16 cellular contexts compared by ENCODE assay signal in the genomic region with DNA sequence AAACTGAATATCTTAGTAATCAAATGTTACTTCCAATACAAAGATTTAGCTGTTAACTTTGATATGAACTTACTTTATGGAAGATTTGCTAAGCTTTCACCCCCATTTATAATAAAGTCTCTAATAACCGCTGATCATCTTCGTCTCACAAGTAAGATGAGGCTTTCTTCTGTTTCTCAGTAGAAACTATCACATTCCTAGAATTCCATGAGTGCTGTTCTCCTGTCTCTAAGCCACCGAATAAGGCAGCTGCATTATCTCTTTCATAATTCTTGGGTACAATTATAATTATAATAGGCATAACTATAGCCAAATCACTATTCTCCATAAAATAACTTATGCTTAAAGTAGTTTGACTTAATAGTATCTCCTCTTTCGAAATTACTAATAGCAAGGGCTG. TPM values are rescaled to one million over a fixed set of nuclear protein-coding genes. Genes with fewer than 3 reads are reported as not detected.
A peak's percentile ranks its signal among the peaks of the same experiment; 100 is the strongest.
DNase-seq lines count a peak whose midpoint lies in the region; ATAC-seq and TF ChIP-seq lines count a peak whose summit lies in the region.
"Had no signal": no experiment of that assay in that cellular context is flagged by ENCODE, and none has a peak within 500 bp of the region (broad histone marks: within the 10 kb centered on the region; RNA-seq: fewer than 3 reads in every experiment).

No MANE protein-coding gene starts in this region.

- DNase-seq in COLO829 (ENCODE audit: low spot score), result peak; percentile 11
- peak in 1 of 2 experiments; percentile 19 for DNase-seq in SJCRH30
- DNase-seq in iPS-NIHi11 (ENCODE audit: low spot score), result peak; percentile 21
- no peak for DNase-seq in neural progenitor cell (ENCODE audit: low spot score)
- DNase-seq in activated CD4-positive, alpha-beta T cell treated with anti-CD3 and anti-CD28 coated beads, Interleukin-2, amount 10 ng/mL, durations not matched to agents 7 days and 5 days, result no peak
- no peak for DNase-seq in GM19240 (ENCODE audit: insufficient read length, low spot score)
- DNase-seq: BE2C; C1 segment of cervical spinal cord; Caco-2; CD4-positive, CD25-positive, alpha-beta regulatory T cell; CD8-positive, alpha-beta memory T cell had no signal

- CTCF ChIA-PET in activated CD4-positive, alpha-beta T cell treated with anti-CD3 and anti-CD28 coated beads, Interleukin-2, amount 10 ng/mL, durations not matched to agents 7 days and 5 days (lab: Charles Lee), result no interaction called here

- H3K36me3 ChIP-seq in SJCRH30 (no peaks in the 10 kb centered on the region), neural progenitor cell (no peaks in the 10 kb centered on the region)
- H3K36me3 ChIP-seq: BE2C, HAP-1 had no signal

- no peaks in the 10 kb centered on the region for H3K9me3 ChIP-seq in SJCRH30 (replicated peaks)
- no peaks in the 10 kb centered on the region for H3K9me3 ChIP-seq in neural progenitor cell (ENCODE audit: low read depth)
- H3K9me3 ChIP-seq: BE2C, Caco-2, HAP-1 had no signal

- H2AFZ ChIP-seq in neural progenitor cell (replicated peaks), result no peak overlapping the region

- no peaks in the 10 kb centered on the region for H3K79me2 ChIP-seq in neural progenitor cell (ENCODE audit: low read depth)

- H3K27ac ChIP-seq in SJCRH30, result peak overlapping the region; percentile 27; the same call in 1 of the 2 replicates
- H3K27ac ChIP-seq in neural progenitor cell, result no peak overlapping the region
- H3K27ac ChIP-seq: HL-60 had no signal

- ATAC-seq in HG03469 (IDR thresholded peaks at IDR 0.05; ENCODE audit: unreplicated experiment) (no peak), GM19324 (IDR thresholded peaks at IDR 0.05; ENCODE audit: low FRiP score, unreplicated experiment) (no peak)
- ATAC-seq: K562 had no signal

- H3F3A ChIP-seq in neural progenitor cell (ENCODE audit: low read depth), result no peaks in the 10 kb centered on the region

- no peak overlapping the region for H3K27ac Mint-ChIP-seq in neural progenitor cell
- no peak overlapping the region for H3K27ac Mint-ChIP-seq in activated CD4-positive, alpha-beta T cell treated with anti-CD3 and anti-CD28 coated beads, Interleukin-2, amount 10 ng/mL, durations not matched to agents 7 days and 5 days
- H3K27ac Mint-ChIP-seq: CD4-positive, CD25-positive, alpha-beta regulatory T cell; CD8-positive, alpha-beta memory T cell had no signal

- no peaks in the 10 kb centered on the region for H3K27me3 Mint-ChIP-seq in neural progenitor cell (ENCODE audit: insufficient read depth, low read depth)
- H3K27me3 Mint-ChIP-seq in activated CD4-positive, alpha-beta T cell treated with anti-CD3 and anti-CD28 coated beads, Interleukin-2, amount 10 ng/mL, durations not matched to agents 7 days and 5 days, result peaks cover 13% of the 10 kb centered on the region

- no peak overlapping the region for H3K4me3 Mint-ChIP-seq in neural progenitor cell
- H3K4me3 Mint-ChIP-seq in activated CD4-positive, alpha-beta T cell treated with anti-CD3 and anti-CD28 coated beads, Interleukin-2, amount 10 ng/mL, durations not matched to agents 7 days and 5 days, result no peak overlapping the region
- H3K4me3 Mint-ChIP-seq: CD4-positive, CD25-positive, alpha-beta regulatory T cell; CD8-positive, alpha-beta memory T cell had no signal

- POLR2A ChIA-PET in activated CD4-positive, alpha-beta T cell treated with anti-CD3 and anti-CD28 coated beads, Interleukin-2, amount 10 ng/mL, durations not matched to agents 7 days and 5 days (lab: Charles Lee), result no interaction called here

- H3K4me3 ChIP-seq in SJCRH30 (no peak overlapping the region), neural progenitor cell (no peak overlapping the region)
- H3K4me3 ChIP-seq: HAP-1, K562 had no signal

- H3K4me1 Mint-ChIP-seq in neural progenitor cell, result peaks cover 43% of the 10 kb centered on the region
- no peaks in the 10 kb centered on the region for H3K4me1 Mint-ChIP-seq in activated CD4-positive, alpha-beta T cell treated with anti-CD3 and anti-CD28 coated beads, Interleukin-2, amount 10 ng/mL, durations not matched to agents 7 days and 5 days
- H3K4me1 Mint-ChIP-seq: CD4-positive, CD25-positive, alpha-beta regulatory T cell; CD8-positive, alpha-beta memory T cell had no signal

- H4K20me1 ChIP-seq in neural progenitor cell (ENCODE audit: low read depth), result no peaks in the 10 kb centered on the region

- peak overlapping the region; percentile 16 for H3K4me2 ChIP-seq in neural progenitor cell

- H3K9ac ChIP-seq in neural progenitor cell, result no peak overlapping the region

- H3K4me1 ChIP-seq in SJCRH30 (peaks cover 21% of the 10 kb centered on the region), neural progenitor cell (peaks cover 26% of the 10 kb centered on the region)
- H3K4me1 ChIP-seq: BE2C, Caco-2 had no signal

- no peaks in the 10 kb centered on the region for H3K9me3 Mint-ChIP-seq in neural progenitor cell
- no peaks in the 10 kb centered on the region for H3K9me3 Mint-ChIP-seq in activated CD4-positive, alpha-beta T cell treated with anti-CD3 and anti-CD28 coated beads, Interleukin-2, amount 10 ng/mL, durations not matched to agents 7 days and 5 days
- H3K9me3 Mint-ChIP-seq: CD4-positive, CD25-positive, alpha-beta regulatory T cell; CD8-positive, alpha-beta memory T cell had no signal

- H3K27me3 ChIP-seq in SJCRH30 (no peaks in the 10 kb centered on the region), neural progenitor cell (no peaks in the 10 kb centered on the region)

- no peaks in the 10 kb centered on the region for H3K36me3 Mint-ChIP-seq in neural progenitor cell
- H3K36me3 Mint-ChIP-seq in activated CD4-positive, alpha-beta T cell treated with anti-CD3 and anti-CD28 coated beads, Interleukin-2, amount 10 ng/mL, durations not matched to agents 7 days and 5 days (ENCODE audit: low read depth), result no peaks in the 10 kb centered on the region
- H3K36me3 Mint-ChIP-seq: CD4-positive, CD25-positive, alpha-beta regulatory T cell had no signal

- no peak for TF ChIP-seq CTCF in neural progenitor cell (IDR thresholded peaks at IDR 0.05)

RNA-seq across cellular contexts. Expression of gene SETMAR, which starts 18.3 kb away (rescaled TPM):
- 22.2 and 27.2 TPM in 2 replicates for total RNA-seq in SJCRH30 (2014; rRNA removed; shearing (Covaris generic))
- 18.3 and 25.1 TPM in 2 replicates for total RNA-seq in neural progenitor cell (ENCODE audit: low replicate concordance)
- 10 to 100 TPM; 14.9 to 15.5 TPM for total RNA-seq in activated CD4-positive, alpha-beta T cell treated with anti-CD3 and anti-CD28 coated beads, Interleukin-2, amount 10 ng/mL, durations not matched to agents 7 days and 5 days

Comparison
In these comparisons a context has a peak if more than half of its experiments do, and no peak if none do; other contexts are left out.
1. DNase-seq: peak in COLO829 (single experiment) and iPS-NIHi11 (single experiment); none in neural progenitor cell (single experiment), activated CD4-positive, alpha-beta T cell treated with anti-CD3 and anti-CD28 coated beads, Interleukin-2, amount 10 ng/mL, durations not matched to agents 7 days and 5 days (single experiment) and GM19240 (single experiment).